Comparison of ENCODE assay signal across 1 cellular context in genomic region chr7:96237040-96237439, GRCh38.
TF ChIP-seq lines count a peak whose summit lies in the region.

No MANE protein-coding gene starts in this region.

TF ChIP-seq in K562, 482 proteins besides CTCF, POLR2A, EP300 and RAD21 (continued from another document and continues in another):
- TF ChIP-seq ZNF395 (CRISPR knock-in tag; IDR thresholded peaks at IDR 0.05) (peak; percentile 63; the same call in 1 of the 2 replicates), RBBP5 (IDR thresholded peaks at IDR 0.05; ENCODE audit: borderline replicate concordance, insufficient read depth, low read length, poor library complexity, severe bottlenecking) (no peak), CREB3L1 (IDR thresholded peaks at IDR 0.05; ENCODE audit: borderline replicate concordance, low read depth) (no peak), HIVEP1 (CRISPR knock-in tag; IDR thresholded peaks at IDR 0.05) (no peak), YBX1 (IDR thresholded peaks at IDR 0.05) (no peak), ZEB2 (IDR thresholded peaks at IDR 0.05) (no peak), L3MBTL2 (IDR thresholded peaks at IDR 0.05) (no peak), ZNF589 (CRISPR knock-in tag; IDR thresholded peaks at IDR 0.05; ENCODE audit: low read depth) (no peak), SNAPC5 (CRISPR knock-in tag; IDR thresholded peaks at IDR 0.05) (no peak), STAT5A (IDR thresholded peaks at IDR 0.05; ENCODE audit: borderline replicate concordance, low read length) (no peak), PRPF4 (IDR thresholded peaks at IDR 0.05; ENCODE audit: insufficient read depth, low read depth, low read length, poor library complexity, severe bottlenecking) (no peak), ZNF584 (CRISPR knock-in tag; IDR thresholded peaks at IDR 0.05; ENCODE audit: low read depth) (no peak), PURB (CRISPR knock-in tag; IDR thresholded peaks at IDR 0.05; ENCODE audit: low read depth) (no peak), ZNF41 (CRISPR knock-in tag; conservative IDR thresholded peaks at IDR 0.05) (peak; percentile 9; the same call in 1 of the 2 replicates), ZNF407 (IDR thresholded peaks at IDR 0.05; ENCODE audit: low read depth) (no peak), SIX5 (IDR thresholded peaks at IDR 0.05; ENCODE audit: borderline replicate concordance in 1 of 2, insufficient read depth in 1 of 2, low read depth in 1 of 2, low read length in 2 of 2) (no peak), KDM4B (IDR thresholded peaks at IDR 0.05; ENCODE audit: borderline replicate concordance in 2 of 2, low read depth in 1 of 2) (no peak), ESRRB (CRISPR knock-in tag; IDR thresholded peaks at IDR 0.05; ENCODE audit: borderline replicate concordance) (no peak), BMI1 (IDR thresholded peaks at IDR 0.05; ENCODE audit: low read length) (no peak), THAP7 (CRISPR knock-in tag; IDR thresholded peaks at IDR 0.05) (no peak), TEAD2 (tag; IDR thresholded peaks at IDR 0.05) (no peak), HBP1 (CRISPR knock-in tag; IDR thresholded peaks at IDR 0.05) (no peak), ZNF592 (IDR thresholded peaks at IDR 0.05) (peak; percentile 64), CREB3 (tag; conservative IDR thresholded peaks at IDR 0.05; ENCODE audit: low read depth) (no peak), JUNB (CRISPR knock-in tag; conservative IDR thresholded peaks at IDR 0.05) (no peak), TAF1 (IDR thresholded peaks at IDR 0.05; ENCODE audit: control insufficient read depth, extremely low read depth, insufficient read depth, low read length, severe bottlenecking) (no peak), ZNF511 (CRISPR knock-in tag; IDR thresholded peaks at IDR 0.05) (no peak), ZNF76 (CRISPR knock-in tag; IDR thresholded peaks at IDR 0.05; ENCODE audit: borderline replicate concordance) (no peak), E2F3 (CRISPR knock-in tag; IDR thresholded peaks at IDR 0.05) (no peak), RAD51 (IDR thresholded peaks at IDR 0.05; ENCODE audit: borderline replicate concordance, low read depth) (no peak), BACH1 (tag; IDR thresholded peaks at IDR 0.05) (no peak), U2AF2 (optimal IDR thresholded peaks at IDR 0.05; ENCODE audit: low read depth, low read length) (no peak), ZNF668 (CRISPR knock-in tag; IDR thresholded peaks at IDR 0.05) (no peak), NR4A1 (CRISPR knock-in tag; IDR thresholded peaks at IDR 0.05) (no peak), NR4A1 (tag; IDR thresholded peaks at IDR 0.05) (peak; percentile 60; the same call in 1 of the 2 replicates), SMARCA4 (IDR thresholded peaks at IDR 0.05) (no peak)
